8 cellular contexts compared by ENCODE assay signal in genomic region chr4:83362492-83363329, GRCh38. TPM values are rescaled to one million over a fixed set of nuclear protein-coding genes. Genes with fewer than 3 reads are reported as not detected.
DNase-seq lines count a peak whose midpoint lies in the region; ATAC-seq, FAIRE-seq and TF ChIP-seq lines count a peak whose summit lies in the region.

No MANE protein-coding gene starts in this region.

- H3K27me3 ChIP-seq in heart left ventricle, result no peaks in the 10 kb centered on the region
- no peaks in the 10 kb centered on the region for H3K27me3 ChIP-seq in astrocyte (ENCODE audit: insufficient read depth, low read length)
- H3K27me3 ChIP-seq in neural progenitor cell, result no peaks in the 10 kb centered on the region

- peak overlapping the region; percentile 19 for H2AFZ ChIP-seq in astrocyte (ENCODE audit: low read depth, low read length)
- H2AFZ ChIP-seq in neural progenitor cell (replicated peaks), result no peak overlapping the region

- H3K4me1 ChIP-seq in heart left ventricle (peaks cover 0 to 2% (median 0%) of the 10 kb centered on the region in 12 donors), astrocyte (ENCODE audit: insufficient read depth, low read length) (peaks cover 7% of the 10 kb centered on the region), neural progenitor cell (no peaks in the 10 kb centered on the region)

- H3K9ac ChIP-seq in astrocyte (ENCODE audit: low read length) (no peak overlapping the region), neural progenitor cell (no peak overlapping the region)

- H3K36me3 Mint-ChIP-seq in astrocyte (ENCODE audit: low read depth, unreplicated experiment), result no peaks in the 10 kb centered on the region
- H3K36me3 Mint-ChIP-seq in neural progenitor cell, result no peaks in the 10 kb centered on the region

- WGBS in heart left ventricle, 4 donors, result 82 to 87% (median 85%) methylated on average over 9 of the region's 9 CpGs

- H3K79me2 ChIP-seq in astrocyte (ENCODE audit: insufficient read depth, low read length) (no peaks in the 10 kb centered on the region), neural progenitor cell (ENCODE audit: low read depth) (no peaks in the 10 kb centered on the region)

- H3K27ac ChIP-seq in heart left ventricle, result no peak overlapping the region
- H3K27ac ChIP-seq in astrocyte (ENCODE audit: low read depth, low read length), result no peak overlapping the region
- H3K27ac ChIP-seq in neural progenitor cell, result no peak overlapping the region

- ATAC-seq in heart left ventricle, result no peak
- ATAC-seq in GM21515 (IDR thresholded peaks at IDR 0.05; ENCODE audit: unreplicated experiment), result no peak
- ATAC-seq in GM19463 (IDR thresholded peaks at IDR 0.05; ENCODE audit: unreplicated experiment), result no peak

- H3K27ac Mint-ChIP-seq in astrocyte (ENCODE audit: unreplicated experiment) (no peak overlapping the region), neural progenitor cell (no peak overlapping the region)

- intact Hi-C loops in heart left ventricle (cut with DNase I) (no loop called here), cardiac septum (cut with DNase I) (no loop called here)

- H3K9me3 Mint-ChIP-seq in astrocyte (ENCODE audit: unreplicated experiment) (no peaks in the 10 kb centered on the region), neural progenitor cell (no peaks in the 10 kb centered on the region)

- no peak for FAIRE-seq in astrocyte (lab: Jason Lieb, UNC)

- H3F3A ChIP-seq in neural progenitor cell (ENCODE audit: low read depth), result no peaks in the 10 kb centered on the region

- H3K4me3 Mint-ChIP-seq in astrocyte (ENCODE audit: unreplicated experiment) (no peak overlapping the region), neural progenitor cell (no peak overlapping the region)

- H3K36me3 ChIP-seq in heart left ventricle (no peaks in the 10 kb centered on the region), astrocyte (ENCODE audit: insufficient read depth, low read length) (no peaks in the 10 kb centered on the region), neural progenitor cell (no peaks in the 10 kb centered on the region)

- H3K4me2 ChIP-seq in astrocyte (ENCODE audit: low read length) (no peak overlapping the region), neural progenitor cell (no peak overlapping the region)

- H3K27me3 Mint-ChIP-seq in astrocyte (ENCODE audit: low read depth, unreplicated experiment), result peaks cover 5% of the 10 kb centered on the region
- peaks cover 4% of the 10 kb centered on the region for H3K27me3 Mint-ChIP-seq in neural progenitor cell (ENCODE audit: insufficient read depth, low read depth)

- H3K4me1 Mint-ChIP-seq in astrocyte (ENCODE audit: low read depth, unreplicated experiment) (peaks cover 7% of the 10 kb centered on the region), neural progenitor cell (peaks cover 4% of the 10 kb centered on the region)

- H4K20me1 ChIP-seq in astrocyte (ENCODE audit: insufficient read depth, low read length) (no peaks in the 10 kb centered on the region), neural progenitor cell (ENCODE audit: low read depth) (no peaks in the 10 kb centered on the region)

- H3K9me3 ChIP-seq in heart left ventricle (no peaks in the 10 kb centered on the region), astrocyte (ENCODE audit: insufficient read depth, low read depth, low read length) (no peaks in the 10 kb centered on the region), neural progenitor cell (ENCODE audit: low read depth) (no peaks in the 10 kb centered on the region)

- TF ChIP-seq POLR2A in heart left ventricle (IDR thresholded peaks at IDR 0.05), result no peak

- DNase-seq in heart left ventricle (no peak), cardiac septum (ENCODE audit: low spot score) (no peak), LHCN-M2 (ENCODE audit: low read depth) (peak; percentile 52), astrocyte (ENCODE audit: low read depth) (peak; percentile 47), neural progenitor cell (ENCODE audit: low spot score) (no peak), ecto neural progenitor cell (ENCODE audit: low spot score) (no peak)

- H3K4me3 ChIP-seq in heart left ventricle (no peak overlapping the region), astrocyte (ENCODE audit: insufficient read depth, low read depth, low read length) (no peak overlapping the region), neural progenitor cell (no peak overlapping the region)

- peak in 8 of 12 donors; percentile 14 to 36 (median 22) for TF ChIP-seq CTCF in heart left ventricle (IDR thresholded peaks at IDR 0.05)
- peak; percentile 42 for TF ChIP-seq CTCF in astrocyte (IDR thresholded peaks at IDR 0.05; ENCODE audit: insufficient read depth, low read depth, low read length)
- peak; percentile 42 for TF ChIP-seq CTCF in neural progenitor cell (IDR thresholded peaks at IDR 0.05)

RNA-seq across cellular contexts. Expression of gene HPSE, which starts 28.1 kb away (rescaled TPM):
- total RNA-seq in heart left ventricle (1 to 10 TPM in 2 of 9 donors, under 1 TPM in 7; 0.38 to 6.2 (median 0.75) TPM), cardiac septum (0.97 TPM), LHCN-M2 (2014; rRNA removed) (2.1 and 2.2 TPM in 2 replicates), astrocyte (0.75 and 0.94 TPM in 2 replicates), neural progenitor cell (ENCODE audit: low replicate concordance) (0.28 and 0.73 TPM in 2 replicates)
- polyA plus RNA-seq in heart left ventricle, result under 1 TPM; 0.15 to 0.37 TPM
- 1.2 TPM for polyA plus RNA-seq in LHCN-M2 (2012)

Comparison
In these comparisons a context has a peak if more than half of its experiments do, and no peak if none do; other contexts are left out.
1. DNase-seq: peak in LHCN-M2 (single experiment) and astrocyte (single experiment); none in heart left ventricle (0 of 5), cardiac septum (single experiment), neural progenitor cell (single experiment) and ecto neural progenitor cell (single experiment).
2. Peak in every context shown above with its lines, with median percentiles within 50 percentile points of each other: CTCF ChIP-seq.